Comparison of ENCODE assay signal across 30 cellular contexts in genomic region chr5:144126707-144127106, GRCh38. TPM values are rescaled to one million over a fixed set of nuclear protein-coding genes. Genes with fewer than 3 reads are reported as not detected.
"Had no signal": no experiment of that assay in that cellular context is flagged by ENCODE, and none has a peak within 500 bp of the region (broad histone marks: within the 10 kb centered on the region; RNA-seq: fewer than 3 reads in every experiment).

No MANE protein-coding gene starts in this region.

- H3K36me3 ChIP-seq: brain microvascular endothelial cell, gastrocnemius medialis, heart left ventricle had no signal

- FAIRE-seq: astrocyte, bronchial epithelial cell had no signal

- DNase-seq: activated CD4-positive, alpha-beta memory T cell treated with anti-CD3 and anti-CD28 coated beads, Interleukin-2, amount 10 ng/mL, durations not matched to agents 7 days and 5 days; activated CD4-positive, alpha-beta T cell treated with anti-CD3 and anti-CD28 coated beads for 1 hour; activated CD4-positive, alpha-beta T cell treated with anti-CD3 and anti-CD28 coated beads for 4 hours; activated CD4-positive, alpha-beta T cell treated with anti-CD3 and anti-CD28 coated beads, Interleukin-2, amount 10 ng/mL, durations not matched to agents 7 days and 5 days; activated CD4-positive, alpha-beta T cell treated with anti-CD3 and anti-CD28 coated beads, Interleukin-2, amount 50 U/mL, for 4 hours; activated CD8-positive, alpha-beta memory T cell treated with anti-CD3 and anti-CD28 coated beads, Interleukin-2, amount 50 U/mL, for 48 hours; activated gamma-delta T cell; activated naive CD4-positive, alpha-beta T cell; activated naive CD4-positive, alpha-beta T cell treated with anti-CD3 and anti-CD28 coated beads, Interleukin-2, amount 10 ng/mL, durations not matched to agents 7 days and 5 days; activated naive CD8-positive, alpha-beta T cell treated with anti-CD3 and anti-CD28 coated beads, Interleukin-2, amount 10 ng/mL, durations not matched to agents 7 days and 5 days; activated T-cell treated with anti-CD3 and anti-CD28 coated beads for 4 hours; activated T-cell treated with anti-CD3 and anti-CD28 coated beads, Interleukin-2, amount 50 U/mL, for 24 hours; activated T-cell treated with anti-CD3 and anti-CD28 coated beads, Interleukin-2, amount 50 U/mL, for 72 hours; amniotic stem cell; anterior cingulate cortex; brain microvascular endothelial cell; dorsolateral prefrontal cortex; effector memory CD4-positive, alpha-beta T cell; endodermal cell; foreskin fibroblast; gastrocnemius medialis; glutamatergic neuron; heart left ventricle; T-helper 2 cell had no signal

- H3K27ac ChIP-seq: brain microvascular endothelial cell, coronary artery, dorsolateral prefrontal cortex, gastrocnemius medialis, heart left ventricle had no signal

- H3K4me3 ChIP-seq: coronary artery, dorsolateral prefrontal cortex, gastrocnemius medialis, heart left ventricle had no signal

- ATAC-seq: activated naive CD4-positive, alpha-beta T cell treated with anti-CD3 and anti-CD28 coated beads, Interleukin-2, amount 50 U/mL, for 72 hours; esophagus mucosa; gastrocnemius medialis; heart left ventricle had no signal

- H3K4me1 ChIP-seq: gastrocnemius medialis had no signal

- H3K9me3 ChIP-seq: gastrocnemius medialis had no signal

- H3K27me3 ChIP-seq: brain microvascular endothelial cell, dorsolateral prefrontal cortex, gastrocnemius medialis, heart left ventricle had no signal

RNA-seq across cellular contexts. Expression of gene KCTD16, which starts 44.0 kb away (rescaled TPM):
- total RNA-seq: activated CD4-positive, alpha-beta memory T cell treated with anti-CD3 and anti-CD28 coated beads, Interleukin-2, amount 10 ng/mL, durations not matched to agents 7 days and 5 days; esophagus mucosa; T-helper 1 cell treated with Interleukin-12 subunit alpha and Interleukin-12 subunit beta and Interleukin-4 antibody, amounts not matched to agents 30 ng/mL and 1 ng/mL, for 36 hours had no signal
- polyA plus RNA-seq: heart left ventricle had no signal
